Comparison of ENCODE assay signal across 14 cellular contexts in genomic region chr1:235943581-235944114, GRCh38.
DNase-seq lines count a peak whose midpoint lies in the region; ATAC-seq and TF ChIP-seq lines count a peak whose summit lies in the region.
"Had no signal": no experiment of that assay in that cellular context is flagged by ENCODE, and none has a peak within 500 bp of the region (broad histone marks: within the 10 kb centered on the region; RNA-seq: fewer than 3 reads in every experiment).

No MANE protein-coding gene starts in this region.

- no peak overlapping the region for H3K4me3 ChIP-seq in AG10803 (ENCODE audit: low read length)

- no peak for TF ChIP-seq CTCF in AG10803 (conservative IDR thresholded peaks at IDR 0.05; ENCODE audit: low read length)

- H3K27ac Mint-ChIP-seq in memory B cell = peak overlapping the region; percentile 3
- H3K27ac Mint-ChIP-seq: progenitor cell of endocrine pancreas had no signal

- H3K4me1 Mint-ChIP-seq in memory B cell = peaks cover 61% of the 10 kb centered on the region

- no peak overlapping the region for H3K4me3 Mint-ChIP-seq in memory B cell
- H3K4me3 Mint-ChIP-seq: CD4-positive, CD25-positive, alpha-beta regulatory T cell had no signal

- peaks cover 3% of the 10 kb centered on the region for H3K36me3 Mint-ChIP-seq in memory B cell

- no peaks in the 10 kb centered on the region for H3K27me3 Mint-ChIP-seq in memory B cell

- DNase-seq in AG10803 (ENCODE audit: low read depth) = peak; percentile 96
- peak; percentile 58 for DNase-seq in LoVo (ENCODE audit: low spot score)
- DNase-seq in astrocyte of the hippocampus (ENCODE audit: low read depth, low spot score) = peak; percentile 73
- no peak for DNase-seq in memory B cell (ENCODE audit: low spot score in 2 of 2)
- no peak for DNase-seq in 8988T
- no peak for DNase-seq in stimulated activated CD4-positive, alpha-beta T cell treated with anti-CD3 and anti-CD28 coated beads, Interleukin-4, amount 100 ng/mL, for 4 hours
- DNase-seq: activated naive CD4-positive, alpha-beta T cell treated with Interleukin-2 at 50 U/mL for 16 hours; CD4-positive, CD25-positive, alpha-beta regulatory T cell; kidney; NCI-H2029 had no signal

- H3K9me3 Mint-ChIP-seq in memory B cell = peaks cover 3% of the 10 kb centered on the region
- H3K9me3 Mint-ChIP-seq: CD4-positive, CD25-positive, alpha-beta regulatory T cell had no signal

- ATAC-seq in memory B cell (ENCODE audit: low read depth) (no peak), GM18502 (IDR thresholded peaks at IDR 0.05; ENCODE audit: poor library complexity, unreplicated experiment) (no peak), GM19395 (IDR thresholded peaks at IDR 0.05; ENCODE audit: unreplicated experiment) (no peak)
- ATAC-seq: Right ventricle myocardium inferior had no signal

Comparison
In these comparisons a context has a peak if more than half of its experiments do, and no peak if none do; other contexts are left out.
1. DNase-seq: peak in AG10803 (single experiment), LoVo (single experiment) and astrocyte of the hippocampus (single experiment); none in memory B cell (0 of 2), 8988T (single experiment) and stimulated activated CD4-positive, alpha-beta T cell treated with anti-CD3 and anti-CD28 coated beads, Interleukin-4, amount 100 ng/mL, for 4 hours (0 of 2).